In the genomic region with DNA sequence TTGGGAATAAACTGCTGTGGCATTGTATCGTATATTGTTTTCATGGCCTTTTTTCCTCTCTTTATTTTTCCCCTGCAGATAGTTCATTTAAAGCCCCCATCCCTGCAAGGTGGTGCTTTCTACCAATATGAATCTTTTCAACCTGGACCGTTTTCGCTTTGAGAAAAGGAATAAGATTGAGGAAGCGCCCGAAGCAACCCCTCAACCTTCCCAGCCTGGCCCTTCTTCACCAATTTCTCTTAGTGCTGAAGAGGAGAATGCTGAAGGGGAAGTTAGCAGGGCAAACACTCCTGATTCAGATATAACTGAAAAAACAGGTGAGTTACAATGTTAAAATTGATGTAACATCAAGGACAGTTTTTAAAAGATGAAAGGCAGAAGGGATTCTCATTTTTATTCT, we compare ENCODE assay signal across 8 cellular contexts. TPM values are rescaled to one million over a fixed set of nuclear protein-coding genes. Genes with fewer than 3 reads are reported as not detected.
DNase-seq lines count a peak whose midpoint lies in the region; ATAC-seq, FAIRE-seq and TF ChIP-seq lines count a peak whose summit lies in the region.

No MANE protein-coding gene starts in this region.

- peaks cover 16 to 33% (median 32%) of the 10 kb centered on the region in 3 donors for H3K4me1 Mint-ChIP-seq in IgD-negative memory B cell

- ATAC-seq in HG03439 (IDR thresholded peaks at IDR 0.05; ENCODE audit: unreplicated experiment) = no peak
- ATAC-seq in HG02870 (IDR thresholded peaks at IDR 0.05; ENCODE audit: unreplicated experiment) = no peak

- H3K27ac ChIP-seq in brain microvascular endothelial cell (peak overlapping the region; percentile 98), mesodermal cell (ENCODE audit: low read depth, low read length, severe bottlenecking) (peak overlapping the region; percentile 95)

- H3K9me3 ChIP-seq in mesodermal cell (ENCODE audit: control insufficient read depth, low read length) = no peaks in the 10 kb centered on the region

- peaks cover 8% of the 10 kb centered on the region for H3K4me1 ChIP-seq in mesodermal cell (ENCODE audit: control insufficient read depth, insufficient read depth, low read length, poor library complexity, severe bottlenecking)

- peaks cover 2% of the 10 kb centered on the region for H3K27me3 Mint-ChIP-seq in IgD-negative memory B cell

- WGBS in mesodermal cell (ENCODE audit: insufficient coverage in 2 of 2), 2 experiments = 0% methylated on average over 1 of the region's 5 CpGs; no CpG with 5 or more reads in 1 of the 2 experiments

- peak overlapping the region; percentile 88 for H3K4me3 ChIP-seq in AG09309 (ENCODE audit: control insufficient read depth, low read depth, low read length)
- peak overlapping the region; percentile 73 for H3K4me3 ChIP-seq in brain microvascular endothelial cell (ENCODE audit: low read depth, low read length)
- peak overlapping the region; percentile 73 for H3K4me3 ChIP-seq in mesodermal cell (ENCODE audit: extremely low read depth, insufficient read depth, low read length, poor library complexity, severe bottlenecking)

- H3K9me3 Mint-ChIP-seq in IgD-negative memory B cell = no peaks in the 10 kb centered on the region

- no peak for FAIRE-seq in urothelium cell line (lab: Jason Lieb, UNC)

- H3K27ac Mint-ChIP-seq in IgD-negative memory B cell = peak overlapping the region; percentile 95 to 99 (median 99)

- TF ChIP-seq CTCF in AG09309 (IDR thresholded peaks at IDR 0.05; ENCODE audit: control insufficient read depth, insufficient read depth, low read depth, low read length, missing control alignments) (no peak), brain microvascular endothelial cell (IDR thresholded peaks at IDR 0.05; ENCODE audit: low read depth, low read length, missing control alignments) (no peak)

- H3K36me3 ChIP-seq in brain microvascular endothelial cell (replicated peaks) (peaks cover 16% of the 10 kb centered on the region), mesodermal cell (ENCODE audit: control insufficient read depth, insufficient read depth, low read length) (peaks cover 35% of the 10 kb centered on the region)

- in situ Hi-C loops in brain microvascular endothelial cell (cut with HindIII; ENCODE audit: low pct_ligation_motif_present, low sequenced_read_pairs) = no loop called here

- no peaks in the 10 kb centered on the region for H3K27me3 ChIP-seq in brain microvascular endothelial cell (replicated peaks)

- peak overlapping the region; percentile 95 to 100 (median 97) for H3K4me3 Mint-ChIP-seq in IgD-negative memory B cell

- DNase-seq in AG09309 (ENCODE audit: low read depth) = no peak
- no peak for DNase-seq in brain microvascular endothelial cell
- no peak for DNase-seq in NCI-H526 (lab: John Stamatoyannopoulos, UW)
- DNase-seq in urothelium cell line (ENCODE audit: low spot score) = no peak

- H3K36me3 Mint-ChIP-seq in IgD-negative memory B cell = peaks cover 9% of the 10 kb centered on the region

RNA-seq across cellular contexts. Expression of gene SMARCAD1, which starts 0.6 kb away (rescaled TPM):
- 10.2 TPM for polyA plus RNA-seq in IgD-negative memory B cell
- polyA plus RNA-seq in mesodermal cell (2013, experiment 1 of 2) = 38.7 TPM
- polyA plus RNA-seq in mesodermal cell (2013, experiment 2 of 2) = 46.4 TPM
